In the genomic region with DNA sequence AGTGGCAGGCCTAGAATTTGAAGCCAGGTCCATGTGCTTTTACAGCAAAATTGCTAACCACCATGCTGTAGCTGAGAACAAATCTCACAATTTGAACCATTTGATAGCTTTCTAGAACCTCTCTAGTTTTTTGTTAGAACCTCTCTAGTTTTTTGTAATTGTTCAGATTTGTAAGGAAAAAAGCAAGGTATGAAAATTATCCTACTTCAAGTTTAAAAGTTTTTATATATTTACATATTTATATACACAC, we compare ENCODE assay signal across 7 cellular contexts. TPM values are rescaled to one million over a fixed set of nuclear protein-coding genes. Genes with fewer than 3 reads are reported as not detected.
"Had no signal": no experiment of that assay in that cellular context is flagged by ENCODE, and none has a peak within 500 bp of the region (broad histone marks: within the 10 kb centered on the region; RNA-seq: fewer than 3 reads in every experiment).

No MANE protein-coding gene starts in this region.

- H2AFZ ChIP-seq: GM23248 had no signal

- H3K27ac ChIP-seq: GM23248, HL-60 had no signal

- H3K36me3 ChIP-seq: HAP-1 had no signal

- H3K4me3 ChIP-seq: GM23248, HAP-1 had no signal

- H3K9me3 ChIP-seq: HAP-1 had no signal

- ATAC-seq: HCT116 had no signal

- H3K9ac ChIP-seq: GM23248 had no signal

- DNase-seq: GOT3, H7 had no signal

RNA-seq across cellular contexts. Expression of a gene that starts 9.8 kb away (rescaled TPM):
- polyA plus RNA-seq: IgD-negative memory B cell had no signal
